Comparison of ENCODE assay signal across 1 cellular context in genomic region chr9:471320-471719, GRCh38.
TF ChIP-seq lines count a peak whose summit lies in the region.

No MANE protein-coding gene starts in this region.

TF ChIP-seq in SK-N-SH, 30 proteins besides CTCF, POLR2A, EP300 and RAD21 (continued from another document):
- no peak for TF ChIP-seq USF2 (IDR thresholded peaks at IDR 0.05; ENCODE audit: borderline replicate concordance, low read depth, low read length)
- no peak for TF ChIP-seq RXRA (IDR thresholded peaks at IDR 0.05; ENCODE audit: borderline replicate concordance, low read depth)
- no peak for TF ChIP-seq ZBTB33 (IDR thresholded peaks at IDR 0.05; ENCODE audit: borderline replicate concordance, low read depth)
- TF ChIP-seq USF1 (IDR thresholded peaks at IDR 0.05; ENCODE audit: borderline replicate concordance, low read depth) = no peak
- TF ChIP-seq, protein P1, sequence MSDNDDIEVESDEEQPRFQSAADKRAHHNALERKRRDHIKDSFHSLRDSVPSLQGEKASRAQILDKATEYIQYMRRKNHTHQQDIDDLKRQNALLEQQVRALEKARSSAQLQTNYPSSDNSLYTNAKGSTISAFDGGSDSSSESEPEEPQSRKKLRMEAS (IDR thresholded peaks at IDR 0.05; ENCODE audit: low read depth) = no peak
- TF ChIP-seq MEF2A (IDR thresholded peaks at IDR 0.05; ENCODE audit: borderline replicate concordance, low read depth) = no peak
- no peak for TF ChIP-seq FOXM1 (IDR thresholded peaks at IDR 0.05; ENCODE audit: low read depth)
- no peak for TF ChIP-seq NRF1 (IDR thresholded peaks at IDR 0.05; ENCODE audit: low read depth, low read length)
- TF ChIP-seq REST (IDR thresholded peaks at IDR 0.05; ENCODE audit: low read depth, low read length) = no peak
TF ChIP-seq in SK-N-SH: peak in this region for 0.
